8 cellular contexts compared by ENCODE assay signal in genomic region chr11:82732734-82733443, GRCh38. TPM values are rescaled to one million over a fixed set of nuclear protein-coding genes. Genes with fewer than 3 reads are reported as not detected.
DNase-seq lines count a peak whose midpoint lies in the region; ATAC-seq, FAIRE-seq and TF ChIP-seq lines count a peak whose summit lies in the region.

No MANE protein-coding gene starts in this region.

- H3K4me3 Mint-ChIP-seq in naive thymus-derived CD4-positive, alpha-beta T cell: peak overlapping the region; percentile 64 to 84 (median 76)

- DNase-seq in SJSA1 (ENCODE audit: low read depth in 1 of 2, low spot score in 2 of 2): no peak
- peak; percentile 6 for DNase-seq in endothelial cell of umbilical vein (ENCODE audit: low read depth, low spot score)
- DNase-seq in naive thymus-derived CD4-positive, alpha-beta T cell: peak in 4 of 9 donors; percentile 13 to 25 (median 19)
- DNase-seq in posterior vena cava (ENCODE audit: low spot score): no peak
- no peak for DNase-seq in HCEC 1CT
- DNase-seq in Kasumi-1 (lab: John Stamatoyannopoulos, UW): no peak
- no peak for DNase-seq in pons (ENCODE audit: low spot score)

- ATAC-seq in GM21360 (IDR thresholded peaks at IDR 0.05; ENCODE audit: unreplicated experiment): peak; percentile 9
- peak; percentile 16 for ATAC-seq in naive thymus-derived CD4-positive, alpha-beta T cell

- CTCF ChIA-PET in endothelial cell of umbilical vein (lab: Charles Lee): interaction anchor here (0.7 to 1.7 kb wide), 12 partner anchors 8 to 190 kb away, joined by 3 to 11 read pairs (median 3); no protein-coding TSS in a partner anchor
- CTCF ChIA-PET in naive thymus-derived CD4-positive, alpha-beta T cell (lab: Charles Lee): interaction anchor here (0.8 to 1.6 kb wide), 5 partner anchors 18 to 134 kb away, joined by 3 to 5 read pairs (median 3); no protein-coding TSS in a partner anchor

- dilution Hi-C loops in endothelial cell of umbilical vein (cut with MboI; ENCODE audit: extremely low pct_ligation_motif_present, low sequenced_read_pairs): no loop called here

- TF ChIP-seq CTCF in endothelial cell of umbilical vein (IDR thresholded peaks at IDR 0.05; ENCODE audit: extremely low read depth in 1 of 2, insufficient read depth in 1 of 2, low read depth in 1 of 2, low read length in 2 of 2): no peak

- no peaks in the 10 kb centered on the region for H3K79me2 ChIP-seq in endothelial cell of umbilical vein (ENCODE audit: control insufficient read depth, insufficient read depth, low read length)

- no peaks in the 10 kb centered on the region for H3K9me1 ChIP-seq in endothelial cell of umbilical vein (replicated peaks; ENCODE audit: control insufficient read depth, extremely low read depth, insufficient read depth, low read length)

- no peak for TF ChIP-seq POLR2A in endothelial cell of umbilical vein (IDR thresholded peaks at IDR 0.05; ENCODE audit: low read depth, low read length)

- H3K36me3 ChIP-seq in SJSA1: no peaks in the 10 kb centered on the region
- no peaks in the 10 kb centered on the region for H3K36me3 ChIP-seq in endothelial cell of umbilical vein (ENCODE audit: control insufficient read depth in 2 of 2, extremely low read depth in 1 of 2, insufficient read depth in 2 of 2, low read length in 2 of 2)
- H3K36me3 ChIP-seq in naive thymus-derived CD4-positive, alpha-beta T cell (ENCODE audit: control insufficient read depth in 2 of 3, insufficient read depth in 3 of 3, low read length in 3 of 3): no peaks in the 10 kb centered on the region

- BruUV-seq in endothelial cell of umbilical vein (replicated peaks; lab: Mats Ljungman, UMichigan): no TSS peak

- POLR2A ChIA-PET in endothelial cell of umbilical vein (lab: Charles Lee): no interaction called here
- POLR2A ChIA-PET in naive thymus-derived CD4-positive, alpha-beta T cell (lab: Charles Lee): interaction anchor here (0.7 to 1.8 kb wide), 11 partner anchors 9 to 553 kb away, joined by 3 to 11 read pairs (median 3); partner anchors contain the start of genes CCDC90B, DDIAS, PCF11 and PRCP

- peaks cover 8 to 31% (median 24%) of the 10 kb centered on the region in 7 donors for H3K4me1 Mint-ChIP-seq in naive thymus-derived CD4-positive, alpha-beta T cell

- intact Hi-C loops in endothelial cell of umbilical vein (cut with micrococcal nuclease): no loop called here
- intact Hi-C loops in naive thymus-derived CD4-positive, alpha-beta T cell (cut with micrococcal nuclease): loop anchor here in 1 of 2 donors (1.0 to 2.0 kb wide), 6 partner anchors 18 to 554 kb away; partner anchors contain the start of genes CCDC90B and PRCP
- intact Hi-C loops in posterior vena cava (cut with DNase I): no loop called here

- H3K4me1 ChIP-seq in SJSA1 (replicated peaks) (no peaks in the 10 kb centered on the region), endothelial cell of umbilical vein (ENCODE audit: control insufficient read depth, extremely low read depth, insufficient read depth, low read length) (no peaks in the 10 kb centered on the region)
- no peaks in the 10 kb centered on the region for H3K4me1 ChIP-seq in naive thymus-derived CD4-positive, alpha-beta T cell (ENCODE audit: control insufficient read depth in 2 of 2, insufficient read depth in 2 of 2, low read length in 2 of 2)

- H3K27ac ChIP-seq in SJSA1 (no peak overlapping the region), endothelial cell of umbilical vein (ENCODE audit: insufficient read depth, low read depth, low read length) (no peak overlapping the region)
- no peak overlapping the region for H3K27ac ChIP-seq in naive thymus-derived CD4-positive, alpha-beta T cell (ENCODE audit: low read depth, low read length)

- H3K27ac Mint-ChIP-seq in naive thymus-derived CD4-positive, alpha-beta T cell: no peak overlapping the region

- H3K9ac ChIP-seq in endothelial cell of umbilical vein (replicated peaks; ENCODE audit: extremely low read depth, insufficient read depth, low read length): no peak overlapping the region

- peaks cover 0 to 2% (median 0%) of the 10 kb centered on the region in 5 donors for H3K36me3 Mint-ChIP-seq in naive thymus-derived CD4-positive, alpha-beta T cell

- H3K9me3 ChIP-seq in SJSA1 (replicated peaks): no peaks in the 10 kb centered on the region
- no peaks in the 10 kb centered on the region for H3K9me3 ChIP-seq in endothelial cell of umbilical vein (replicated peaks; ENCODE audit: control insufficient read depth, insufficient read depth, low read length)
- H3K9me3 ChIP-seq in naive thymus-derived CD4-positive, alpha-beta T cell (ENCODE audit: control insufficient read depth in 2 of 3, low read length in 3 of 3): no peaks in the 10 kb centered on the region

- no peak for FAIRE-seq in endothelial cell of umbilical vein (lab: Jason Lieb, UNC)

- no peaks in the 10 kb centered on the region for H4K20me1 ChIP-seq in endothelial cell of umbilical vein (replicated peaks; ENCODE audit: control insufficient read depth, extremely low read depth, insufficient read depth, low read length)

- H3K4me2 ChIP-seq in endothelial cell of umbilical vein (ENCODE audit: insufficient read depth, low read length): no peak overlapping the region

- H3K9me3 Mint-ChIP-seq in naive thymus-derived CD4-positive, alpha-beta T cell: peaks cover 0 to 5% (median 0%) of the 10 kb centered on the region in 11 donors

- peak overlapping the region; percentile 90 for H2AFZ ChIP-seq in endothelial cell of umbilical vein (ENCODE audit: low read depth, low read length)

- H3K27me3 ChIP-seq in SJSA1 (replicated peaks) (peaks cover 12% of the 10 kb centered on the region; the same call in 1 of the 2 replicates), endothelial cell of umbilical vein (ENCODE audit: control insufficient read depth in 2 of 2, insufficient read depth in 2 of 2, low read length in 2 of 2) (peaks cover 47 to 72% of the 10 kb centered on the region in 2 experiments)
- H3K27me3 ChIP-seq in naive thymus-derived CD4-positive, alpha-beta T cell (ENCODE audit: control insufficient read depth in 2 of 2, insufficient read depth in 2 of 2, low read length in 2 of 2): peaks cover 4 to 8% of the 10 kb centered on the region in 2 donors

- H3K4me3 ChIP-seq in SJSA1 (peak overlapping the region; percentile 41), endothelial cell of umbilical vein (replicated peaks in 1 of 3; ENCODE audit: insufficient read depth in 1 of 3, low read depth in 1 of 3, low read length in 3 of 3) (peak overlapping the region in 2 of 3 experiments; percentile 21 to 22)
- H3K4me3 ChIP-seq in naive thymus-derived CD4-positive, alpha-beta T cell (ENCODE audit: low read length): peak overlapping the region; percentile 51

- H3K27me3 Mint-ChIP-seq in naive thymus-derived CD4-positive, alpha-beta T cell: peaks cover 35 to 78% (median 52%) of the 10 kb centered on the region in 5 donors

TF ChIP-seq in endothelial cell of umbilical vein, 7 proteins besides CTCF, POLR2A, EP300 and RAD21:
- TF ChIP-seq GATA2 (IDR thresholded peaks at IDR 0.05; ENCODE audit: insufficient read depth, insufficient read length, low read depth, low read length) (no peak), FOS (IDR thresholded peaks at IDR 0.05; ENCODE audit: borderline replicate concordance, insufficient read depth, low read length) (no peak), JUN (IDR thresholded peaks at IDR 0.05; ENCODE audit: borderline replicate concordance, insufficient read depth, insufficient read length, low read depth) (no peak), MAX (IDR thresholded peaks at IDR 0.05; ENCODE audit: insufficient read depth, insufficient read length) (no peak), MYC (IDR thresholded peaks at IDR 0.05; ENCODE audit: low read depth, low read length) (no peak), EZH2 (IDR thresholded peaks at IDR 0.05; ENCODE audit: borderline replicate concordance, low read depth, low read length, severe bottlenecking) (peak; percentile 98)

RNA-seq across cellular contexts. Expression of gene FAM181B, which starts 0.8 kb away (rescaled TPM):
- total RNA-seq in SJSA1 (2014; rRNA removed; shearing (Covaris generic)): 0.21 and 1.2 TPM in 2 replicates
- not detected in 2 replicates for total RNA-seq in endothelial cell of umbilical vein
- 0.03 TPM in 1 of 2 replicates, not detected in the other for polyA plus RNA-seq in endothelial cell of umbilical vein
- polyA plus RNA-seq in endothelial cell of umbilical vein (2011; cell fraction: cytosol; rRNA removed): 0.01 TPM in 1 of 2 replicates, not detected in the other
- polyA plus RNA-seq in endothelial cell of umbilical vein (2011; cell fraction: nucleus; rRNA removed): not detected in 2 replicates
- polyA plus RNA-seq in endothelial cell of umbilical vein (2012): not detected in 2 replicates
- polyA minus RNA-seq in endothelial cell of umbilical vein: 0.06 TPM in 1 of 2 replicates, not detected in the other
- polyA minus RNA-seq in endothelial cell of umbilical vein (2011; cell fraction: cytosol; rRNA and poly(A)+ RNA removed): not detected
- not detected in 2 replicates for polyA minus RNA-seq in endothelial cell of umbilical vein (2011; cell fraction: nucleus; rRNA and poly(A)+ RNA removed)
- under 1 TPM in 4 of 5 experiments, not detected in 1; 0.10 to 0.97 (median 0.40) TPM for total RNA-seq in naive thymus-derived CD4-positive, alpha-beta T cell
- under 1 TPM in 1 of 2 donors, not detected in 1; 0.19 TPM for polyA plus RNA-seq in naive thymus-derived CD4-positive, alpha-beta T cell
- under 1 TPM; 0.42 to 0.67 TPM for total RNA-seq in posterior vena cava
